Comparison of ENCODE assay signal across 22 cellular contexts in genomic region chr1:173137116-173137515, GRCh38.
"Had no signal": no experiment of that assay in that cellular context is flagged by ENCODE, and none has a peak within 500 bp of the region (broad histone marks: within the 10 kb centered on the region; RNA-seq: fewer than 3 reads in every experiment).

No MANE protein-coding gene starts in this region.

- DNase-seq: activated CD4-positive, alpha-beta T cell treated with anti-CD3 and anti-CD28 coated beads for 1 hour; activated CD4-positive, alpha-beta T cell treated with anti-CD3 and anti-CD28 coated beads, Interleukin-2, amount 50 U/mL, for 48 hours; activated naive CD4-positive, alpha-beta T cell treated with anti-CD3 and anti-CD28 coated beads for 36 hours; activated naive CD8-positive, alpha-beta T cell treated with anti-CD3 and anti-CD28 coated beads, Interleukin-2, amount 50 U/mL, for 24 hours; left lung; mucosa of descending colon; naive thymus-derived CD8-positive, alpha-beta T cell; posterior cingulate gyrus; stimulated activated CD4-positive, alpha-beta T cell treated with anti-CD3 and anti-CD28 coated beads, Interleukin-15, amount 100 ng/mL, for 24 hours; stimulated activated CD4-positive, alpha-beta T cell treated with anti-CD3 and anti-CD28 coated beads, Interleukin-4, amount 100 ng/mL, for 1 hour; stimulated activated naive CD4-positive, alpha-beta T cell; T-helper 1 cell; T1000; tibial artery had no signal

- H3K27ac ChIP-seq: hepatocyte, left lung, right atrium auricular region, skin epidermis, tibial artery, VCaP had no signal

- H3K4me3 ChIP-seq: hepatocyte, left lung, mucosa of descending colon, right atrium auricular region, skin epidermis, tibial artery had no signal

- H3K27me3 ChIP-seq: hepatocyte, left lung, right atrium auricular region, tibial artery had no signal

- H2AFZ ChIP-seq: hepatocyte had no signal

- ATAC-seq: activated naive CD8-positive, alpha-beta T cell treated with anti-CD3 and anti-CD28 coated beads, Interleukin-2, amount 50 U/mL, for 24 hours; left lung; mucosa of descending colon; naive thymus-derived CD8-positive, alpha-beta T cell had no signal

- H3K4me1 Mint-ChIP-seq: activated naive CD8-positive, alpha-beta T cell treated with anti-CD3 and anti-CD28 coated beads, Interleukin-2, amount 50 U/mL, for 24 hours; central memory CD8-positive, alpha-beta T cell; naive thymus-derived CD8-positive, alpha-beta T cell had no signal

- H3K4me1 ChIP-seq: left lung, right atrium auricular region, tibial artery had no signal

- FAIRE-seq: urothelium cell line had no signal

- H3K9me3 Mint-ChIP-seq: activated naive CD4-positive, alpha-beta T cell treated with anti-CD3 and anti-CD28 coated beads for 36 hours; activated naive CD8-positive, alpha-beta T cell treated with anti-CD3 and anti-CD28 coated beads, Interleukin-2, amount 50 U/mL, for 24 hours; activated T-helper 2 cell treated with anti-CD3 and anti-CD28 coated beads, Interferon-gamma antibody, Interleukin-2, Interleukin-4, amounts not matched to agents 10 μg/mL and 5 μg/mL and 100 μg/mL, durations not matched to agents 14 hours and 24 hours and 36 hours; central memory CD8-positive, alpha-beta T cell; dendritic cell treated with granulocyte-macrophage colony-stimulating factor and Interleukin-4, amounts not matched to agents 40 ng/mL and 50 ng/mL, for 4 days had no signal

- H3K4me2 ChIP-seq: hepatocyte had no signal

- H3K4me3 Mint-ChIP-seq: activated naive CD4-positive, alpha-beta T cell treated with anti-CD3 and anti-CD28 coated beads for 36 hours; activated naive CD8-positive, alpha-beta T cell treated with anti-CD3 and anti-CD28 coated beads, Interleukin-2, amount 50 U/mL, for 24 hours; central memory CD8-positive, alpha-beta T cell; dendritic cell treated with granulocyte-macrophage colony-stimulating factor and Interleukin-4, amounts not matched to agents 40 ng/mL and 50 ng/mL, for 4 days; naive thymus-derived CD8-positive, alpha-beta T cell had no signal

- H3K36me3 ChIP-seq: left lung, right atrium auricular region, tibial artery had no signal

- H3K27ac Mint-ChIP-seq: activated naive CD4-positive, alpha-beta T cell treated with anti-CD3 and anti-CD28 coated beads for 36 hours; activated naive CD8-positive, alpha-beta T cell treated with anti-CD3 and anti-CD28 coated beads, Interleukin-2, amount 50 U/mL, for 24 hours; activated T-helper 2 cell treated with anti-CD3 and anti-CD28 coated beads, Interferon-gamma antibody, Interleukin-2, Interleukin-4, amounts not matched to agents 10 μg/mL and 5 μg/mL and 100 μg/mL, durations not matched to agents 14 hours and 24 hours and 36 hours; dendritic cell treated with granulocyte-macrophage colony-stimulating factor and Interleukin-4, amounts not matched to agents 40 ng/mL and 50 ng/mL, for 4 days; naive thymus-derived CD8-positive, alpha-beta T cell had no signal

- H3K9me3 ChIP-seq: left lung, mucosa of descending colon, right atrium auricular region, tibial artery had no signal

- H3K79me2 ChIP-seq: hepatocyte had no signal
